25 cellular contexts compared by ENCODE assay signal in genomic region chr12:128165387-128165786, GRCh38.
"Had no signal": no experiment of that assay in that cellular context is flagged by ENCODE, and none has a peak within 500 bp of the region (broad histone marks: within the 10 kb centered on the region; RNA-seq: fewer than 3 reads in every experiment).

No MANE protein-coding gene starts in this region.

- H3K36me3 ChIP-seq: colonic mucosa, esophagus squamous epithelium, gastrocnemius medialis, heart right ventricle, left lung, lower lobe of right lung had no signal

- H3K27ac ChIP-seq: colonic mucosa, epithelial cell of prostate, esophagus squamous epithelium, gastrocnemius medialis, heart right ventricle, left lung, lower lobe of right lung had no signal

- H3K4me3 ChIP-seq: colonic mucosa, esophagus squamous epithelium, gastrocnemius medialis, heart right ventricle, left lung, lower lobe of right lung, mucosa of descending colon had no signal

- H3K4me1 ChIP-seq: colonic mucosa, esophagus squamous epithelium, gastrocnemius medialis, heart right ventricle, left lung, lower lobe of right lung had no signal

- FAIRE-seq: endometrium, islet of Langerhans, keratinocyte had no signal

- H3K27me3 ChIP-seq: colonic mucosa, esophagus squamous epithelium, gastrocnemius medialis, left lung had no signal

- ATAC-seq: effector memory CD8-positive, alpha-beta T cell; esophagus mucosa; gastrocnemius medialis; heart right ventricle; left cardiac atrium; left lung; left ventricle myocardium superior; lower lobe of right lung; mucosa of descending colon had no signal

- H3K9me3 ChIP-seq: colonic mucosa, gastrocnemius medialis, heart right ventricle, left lung, lower lobe of right lung, mucosa of descending colon had no signal

- DNase-seq: colonic mucosa; cortex of kidney; effector CD8-positive, alpha-beta T cell; effector memory CD8-positive, alpha-beta T cell; endodermal cell; erythroblast; esophagus squamous epithelium; foreskin fibroblast; foreskin melanocyte; gastrocnemius medialis; glutamatergic neuron; head of caudate nucleus; heart right ventricle; hippocampal formation; left cardiac atrium; left lung; left ventricle myocardium superior; lower lobe of right lung; mesenchymal stem cell; mucosa of descending colon had no signal
